Comparison of ENCODE assay signal across 14 cellular contexts in the genomic region with DNA sequence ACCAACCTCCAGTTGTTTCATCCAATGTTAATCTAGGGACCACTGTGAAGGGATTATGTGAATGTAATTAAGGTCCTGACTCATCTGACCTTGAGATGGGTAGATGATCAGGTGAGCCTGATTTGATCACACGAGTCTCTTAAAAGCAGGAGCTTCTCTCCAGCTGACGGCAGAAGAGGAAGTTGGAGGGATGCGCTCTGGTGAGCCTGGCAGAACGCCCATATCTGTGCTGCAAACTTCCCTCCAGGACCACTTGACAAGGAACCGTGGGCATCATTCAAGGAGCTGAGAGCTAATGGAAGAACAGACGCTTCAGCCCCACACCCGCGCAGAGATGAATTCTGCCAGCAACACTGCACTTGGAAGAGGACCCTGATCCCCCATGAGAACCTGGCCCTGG.
"Had no signal": no experiment of that assay in that cellular context is flagged by ENCODE, and none has a peak within 500 bp of the region (broad histone marks: within the 10 kb centered on the region; RNA-seq: fewer than 3 reads in every experiment).

No MANE protein-coding gene starts in this region.

- H3K4me3 ChIP-seq: mucosa of descending colon, skin epidermis, transverse colon had no signal

- H3K36me3 ChIP-seq: brain microvascular endothelial cell, neutrophil, transverse colon had no signal

- H3K27ac Mint-ChIP-seq: activated CD4-positive, alpha-beta memory T cell treated with anti-CD3 and anti-CD28 coated beads for 36 hours; activated naive CD8-positive, alpha-beta T cell treated with anti-CD3 and anti-CD28 coated beads for 36 hours; naive thymus-derived CD8-positive, alpha-beta T cell had no signal

- H3K27ac ChIP-seq: brain microvascular endothelial cell, neutrophil, skin epidermis, transverse colon had no signal

- H3K27me3 Mint-ChIP-seq: activated CD4-positive, alpha-beta memory T cell treated with anti-CD3 and anti-CD28 coated beads for 36 hours; activated naive CD8-positive, alpha-beta T cell treated with anti-CD3 and anti-CD28 coated beads for 36 hours; naive thymus-derived CD8-positive, alpha-beta T cell had no signal

- H3K9me3 Mint-ChIP-seq: activated CD4-positive, alpha-beta memory T cell treated with anti-CD3 and anti-CD28 coated beads for 36 hours; activated naive CD8-positive, alpha-beta T cell treated with anti-CD3 and anti-CD28 coated beads for 36 hours had no signal

- H3K4me3 Mint-ChIP-seq: activated CD4-positive, alpha-beta memory T cell treated with anti-CD3 and anti-CD28 coated beads for 36 hours; activated naive CD8-positive, alpha-beta T cell treated with anti-CD3 and anti-CD28 coated beads for 36 hours; activated T-cell treated with anti-CD3 and anti-CD28 coated beads, Interleukin-2, amount 50 U/mL, for 4 hours; naive thymus-derived CD8-positive, alpha-beta T cell had no signal

- H3K36me3 Mint-ChIP-seq: activated CD4-positive, alpha-beta memory T cell treated with anti-CD3 and anti-CD28 coated beads for 36 hours; activated naive CD8-positive, alpha-beta T cell treated with anti-CD3 and anti-CD28 coated beads for 36 hours; naive thymus-derived CD8-positive, alpha-beta T cell had no signal

- DNase-seq: activated CD4-positive, alpha-beta memory T cell treated with anti-CD3 and anti-CD28 coated beads for 36 hours; activated CD4-positive, alpha-beta T cell treated with anti-CD3 and anti-CD28 coated beads for 1 hour; activated effector memory CD4-positive, alpha-beta T cell treated with anti-CD3 and anti-CD28 coated beads, Interleukin-2, amount 50 U/mL, for 16 hours; activated naive CD8-positive, alpha-beta T cell treated with anti-CD3 and anti-CD28 coated beads for 36 hours; activated T-cell treated with anti-CD3 and anti-CD28 coated beads, Interleukin-2, amount 50 U/mL, for 4 hours; brain microvascular endothelial cell; glutamatergic neuron; mucosa of descending colon; naive thymus-derived CD8-positive, alpha-beta T cell; posterior cingulate gyrus; transverse colon had no signal

- H3K27me3 ChIP-seq: brain microvascular endothelial cell, neutrophil, transverse colon had no signal

- H3K4me1 ChIP-seq: transverse colon had no signal

- H3K4me1 Mint-ChIP-seq: activated naive CD8-positive, alpha-beta T cell treated with anti-CD3 and anti-CD28 coated beads for 36 hours; naive thymus-derived CD8-positive, alpha-beta T cell had no signal

- H3K9me3 ChIP-seq: mucosa of descending colon, neutrophil, transverse colon had no signal

- ATAC-seq: activated T-cell treated with anti-CD3 and anti-CD28 coated beads, Interleukin-2, amount 50 U/mL, for 4 hours; left lobe of liver; mucosa of descending colon; naive thymus-derived CD8-positive, alpha-beta T cell had no signal
